8 cellular contexts compared by ENCODE assay signal in the genomic region with DNA sequence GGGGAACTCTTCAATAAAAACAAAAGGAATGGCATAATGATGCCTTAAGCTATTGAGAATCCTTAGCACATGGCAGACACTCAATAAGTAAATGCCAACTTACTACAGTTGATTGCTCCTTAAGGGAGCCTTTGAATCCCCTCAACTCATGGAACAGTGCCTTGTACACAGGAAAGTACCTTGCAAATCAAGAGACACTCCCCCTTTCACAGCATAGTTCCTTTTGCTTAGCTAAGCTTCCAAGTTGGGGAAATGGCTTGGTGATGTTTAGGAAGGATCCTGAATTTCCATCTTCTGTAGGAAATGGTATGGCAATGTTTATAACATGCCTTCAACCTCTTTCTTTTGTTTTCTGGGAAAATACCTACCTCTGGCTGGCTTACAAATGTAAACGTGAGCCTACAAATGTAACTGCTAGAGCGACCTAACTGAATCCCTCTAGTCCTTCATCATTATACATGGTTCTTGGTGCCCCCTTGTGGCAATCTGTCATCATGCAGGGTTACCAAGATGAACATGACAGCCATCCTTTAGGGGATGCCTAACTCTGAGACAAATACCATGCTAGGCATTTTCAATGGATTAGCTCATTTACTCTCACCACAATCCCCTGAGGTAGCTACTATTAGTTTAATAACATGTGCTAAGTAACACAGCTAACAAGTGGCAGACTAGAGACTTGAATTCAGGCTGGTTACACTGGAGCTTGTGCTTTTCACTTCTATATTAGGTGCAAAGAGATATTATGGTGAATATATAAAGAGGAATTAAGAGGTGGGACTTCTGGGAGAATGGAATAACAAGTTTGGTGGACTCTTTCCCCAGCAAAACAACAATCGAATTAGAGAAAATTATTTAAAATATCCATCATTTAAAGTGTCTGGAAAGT.
DNase-seq lines count a peak whose midpoint lies in the region; ATAC-seq and TF ChIP-seq lines count a peak whose summit lies in the region.

No MANE protein-coding gene starts in this region.

- no peaks in the 10 kb centered on the region for H3K79me2 ChIP-seq in DND-41 (ENCODE audit: insufficient read depth, low read length)
- no peaks in the 10 kb centered on the region for H3K79me2 ChIP-seq in OCI-LY1 (ENCODE audit: insufficient read depth, low read length)

- TF ChIP-seq POLR2A in IMR-90 (IDR thresholded peaks at IDR 0.05; ENCODE audit: low read depth, low read length) (no peak), esophagus squamous epithelium (IDR thresholded peaks at IDR 0.05) (no peak), suprapubic skin (IDR thresholded peaks at IDR 0.05) (no peak)

- no peaks in the 10 kb centered on the region for H3K79me1 ChIP-seq in IMR-90 (ENCODE audit: low read depth in 1 of 2, low read length in 2 of 2)

- no peak for TF ChIP-seq EP300 in suprapubic skin (IDR thresholded peaks at IDR 0.05)

- intact Hi-C loops in IMR-90 (cut with micrococcal nuclease) (loop anchor here (5.0 kb wide), 1 partner anchor 156 kb away; the partner anchor contains the start of gene SMIM36), esophagus squamous epithelium (cut with DNase I) (loop anchor here (5.0 to 10.0 kb wide), 3 partner anchors 158 to 364 kb away; partner anchors contain the start of gene SMIM36)

- WGBS in IMR-90 (ENCODE audit: extremely low coverage in 2 of 2, insufficient read length in 1 of 2), 2 experiments: no CpG with 5 or more reads among the region's 3 CpGs
- WGBS in esophagus squamous epithelium, 2 donors: 24 to 35% methylated on average over 3 of the region's 3 CpGs
- 33% methylated on average over 3 of the region's 3 CpGs for WGBS in suprapubic skin

- H4K20me1 ChIP-seq in DND-41 (ENCODE audit: insufficient read depth, low read length): no peaks in the 10 kb centered on the region
- H4K20me1 ChIP-seq in IMR-90 (ENCODE audit: insufficient read depth, low read length): no peaks in the 10 kb centered on the region
- H4K20me1 ChIP-seq in OCI-LY1 (ENCODE audit: insufficient read depth, low read length): no peaks in the 10 kb centered on the region

- H3K4me3 Mint-ChIP-seq in nephron progenitor cell: no peak overlapping the region

- H2BK20ac ChIP-seq in IMR-90 (ENCODE audit: low read depth, low read length): no peak overlapping the region

- H3K27me3 ChIP-seq in DND-41 (ENCODE audit: insufficient read depth, low read length, poor library complexity) (no peaks in the 10 kb centered on the region), IMR-90 (ENCODE audit: control insufficient read depth, insufficient read depth, low read length) (peaks cover 2% of the 10 kb centered on the region; the same call in 1 of the 2 replicates), OCI-LY1 (ENCODE audit: insufficient read depth, low read length) (no peaks in the 10 kb centered on the region; the same call in 1 of the 2 replicates), esophagus squamous epithelium (no peaks in the 10 kb centered on the region), suprapubic skin (no peaks in the 10 kb centered on the region)

- BruUV-seq in IMR-90 (replicated peaks; lab: Mats Ljungman, UMichigan): no TSS peak

- no peak overlapping the region for H3K27ac Mint-ChIP-seq in nephron progenitor cell

- H3K36me3 Mint-ChIP-seq in nephron progenitor cell (ENCODE audit: low read depth): peaks cover 11% of the 10 kb centered on the region

- H4K91ac ChIP-seq in IMR-90 (ENCODE audit: insufficient read depth, low read depth, low read length): no peak overlapping the region

- no peak overlapping the region for H2AK5ac ChIP-seq in IMR-90 (ENCODE audit: low read depth, low read length)

- H3K4me2 ChIP-seq in DND-41 (ENCODE audit: insufficient read depth, low read length): no peak overlapping the region
- H3K4me2 ChIP-seq in IMR-90 (ENCODE audit: low read depth, low read length): no peak overlapping the region
- H3K4me2 ChIP-seq in OCI-LY1 (ENCODE audit: low read length): no peak overlapping the region

- dilution Hi-C loops in IMR-90 (cut with HindIII; ENCODE audit: low sequenced_read_pairs, unreplicated experiment): no loop called here

- H3K9me3 ChIP-seq in DND-41 (ENCODE audit: insufficient read depth, low read length, severe bottlenecking) (peaks cover 3% of the 10 kb centered on the region), IMR-90 (ENCODE audit: control insufficient read depth, insufficient read depth, low read length) (no peaks in the 10 kb centered on the region), OCI-LY1 (ENCODE audit: low read length) (peaks cover 4% of the 10 kb centered on the region; the same call in 1 of the 2 replicates), esophagus squamous epithelium (peaks cover 0 to 3% (median 0%) of the 10 kb centered on the region in 3 donors), suprapubic skin (no peaks in the 10 kb centered on the region)

- peaks cover 27% of the 10 kb centered on the region for H3K9me3 Mint-ChIP-seq in nephron progenitor cell

- no peak overlapping the region for H2BK120ac ChIP-seq in IMR-90 (ENCODE audit: low read depth, low read length)

- H3K36me3 ChIP-seq in DND-41 (ENCODE audit: insufficient read depth, low read length) (no peaks in the 10 kb centered on the region), IMR-90 (ENCODE audit: control insufficient read depth, insufficient read depth, low read length) (no peaks in the 10 kb centered on the region), OCI-LY1 (ENCODE audit: insufficient read depth, low read length) (no peaks in the 10 kb centered on the region), esophagus squamous epithelium (no peaks in the 10 kb centered on the region), suprapubic skin (no peaks in the 10 kb centered on the region)

- no peak overlapping the region for H3K4ac ChIP-seq in IMR-90 (ENCODE audit: low read depth, low read length)

- H3F3A ChIP-seq in OCI-LY1 (ENCODE audit: insufficient read depth, low read length): no peaks in the 10 kb centered on the region

- in situ Hi-C loops in IMR-90 (cut with MboI; ENCODE audit: low sequenced_read_pairs): no loop called here

- H3K56ac ChIP-seq in IMR-90 (ENCODE audit: extremely low read depth, insufficient read depth, low read length): no peak overlapping the region

- DNase-seq in DND-41 (peak; percentile 80), IMR-90 (peak; percentile 57), esophagus squamous epithelium (lab: John Stamatoyannopoulos, UW) (no peak), nephron progenitor cell (peak; percentile 70), suprapubic skin (ENCODE audit: low spot score in 2 of 2) (no peak)
- DNase-seq in activated CD8-positive, alpha-beta memory T cell treated with anti-CD3 and anti-CD28 coated beads, Interleukin-2, amount 50 U/mL, for 48 hours: peak; percentile 76

- no peak overlapping the region for H3K18ac ChIP-seq in IMR-90 (ENCODE audit: low read depth, low read length)

- no peaks in the 10 kb centered on the region for H3K4me1 Mint-ChIP-seq in nephron progenitor cell

- H3K27ac ChIP-seq in DND-41 (ENCODE audit: low read length) (no peak overlapping the region), IMR-90 (ENCODE audit: insufficient read depth, low read length) (no peak overlapping the region), OCI-LY1 (ENCODE audit: low read depth, low read length, poor library complexity, severe bottlenecking) (no peak overlapping the region), esophagus squamous epithelium (no peak overlapping the region), suprapubic skin (no peak overlapping the region)

- H2AFZ ChIP-seq in DND-41 (ENCODE audit: low read depth, low read length): peak overlapping the region; percentile 60
- no peak overlapping the region for H2AFZ ChIP-seq in IMR-90 (replicated peaks; ENCODE audit: low read length, poor library complexity)
- H2AFZ ChIP-seq in OCI-LY1 (ENCODE audit: low read length): no peak overlapping the region

- CTCF ChIA-PET in IMR-90 (lab: Yijun Ruan, JAX): interaction anchor here (0.6 to 1.7 kb wide), 11 partner anchors 11 to 160 kb away, joined by 3 to 7 read pairs (median 3); partner anchors contain the start of gene SMIM36

- H3K9me2 ChIP-seq in OCI-LY1 (ENCODE audit: low read depth, low read length): no peaks in the 10 kb centered on the region

- TF ChIP-seq CTCF in DND-41 (IDR thresholded peaks at IDR 0.05; ENCODE audit: borderline replicate concordance, extremely low read depth, low read length, poor library complexity, severe bottlenecking): peak; percentile 93
- TF ChIP-seq CTCF in IMR-90 (conservative IDR thresholded peaks at IDR 0.05; ENCODE audit: low read depth, low read length): peak; percentile 58
- peak; percentile 76 for TF ChIP-seq CTCF in OCI-LY1 (IDR thresholded peaks at IDR 0.05; ENCODE audit: low read length)
- peak; percentile 70 to 81 (median 75) for TF ChIP-seq CTCF in esophagus squamous epithelium (IDR thresholded peaks at IDR 0.05)
- TF ChIP-seq CTCF in nephron progenitor cell (IDR thresholded peaks at IDR 0.05): peak; percentile 71
- TF ChIP-seq CTCF in suprapubic skin (IDR thresholded peaks at IDR 0.05): peak; percentile 57 to 64

- no peak overlapping the region for H3K23ac ChIP-seq in IMR-90 (ENCODE audit: low read depth, low read length)

- H3K4me3 ChIP-seq in DND-41 (ENCODE audit: low read depth in 1 of 2, low read length in 2 of 2): no peak overlapping the region
- no peak overlapping the region for H3K4me3 ChIP-seq in IMR-90 (ENCODE audit: insufficient read depth, low read depth, low read length)
- no peak overlapping the region for H3K4me3 ChIP-seq in OCI-LY1 (ENCODE audit: low read depth, low read length, poor library complexity, severe bottlenecking)
- H3K4me3 ChIP-seq in esophagus squamous epithelium: no peak overlapping the region
- H3K4me3 ChIP-seq in suprapubic skin: no peak overlapping the region

- no peak overlapping the region for H4K5ac ChIP-seq in IMR-90 (ENCODE audit: low read depth, low read length)

- H2BK15ac ChIP-seq in IMR-90 (ENCODE audit: low read depth, low read length): no peak overlapping the region

- TF ChIP-seq RAD21 in IMR-90 (IDR thresholded peaks at IDR 0.05; ENCODE audit: low read length): peak; percentile 50

- no peak overlapping the region for H3K14ac ChIP-seq in IMR-90 (replicated peaks; ENCODE audit: low read depth, low read length)

- ATAC-seq in DND-41 (ENCODE audit: insufficient read depth, low read depth): peak; percentile 100
- ATAC-seq in GM21717 (IDR thresholded peaks at IDR 0.05; ENCODE audit: unreplicated experiment): peak; percentile 90
- peak; percentile 92 for ATAC-seq in IMR-90 (ENCODE audit: low read depth)

- H4K8ac ChIP-seq in IMR-90 (ENCODE audit: low read depth in 2 of 2, low read length in 2 of 2): no peak overlapping the region

- H2BK5ac ChIP-seq in IMR-90 (ENCODE audit: low read depth, low read length, poor library complexity, severe bottlenecking): no peak overlapping the region

- peaks cover 4% of the 10 kb centered on the region for H3K4me1 ChIP-seq in DND-41 (ENCODE audit: insufficient read depth, low read length)
- H3K4me1 ChIP-seq in IMR-90 (ENCODE audit: control insufficient read depth, insufficient read depth, low read length): no peaks in the 10 kb centered on the region
- no peaks in the 10 kb centered on the region for H3K4me1 ChIP-seq in OCI-LY1 (ENCODE audit: insufficient read depth, low read length, severe bottlenecking)
- no peaks in the 10 kb centered on the region for H3K4me1 ChIP-seq in esophagus squamous epithelium
- no peaks in the 10 kb centered on the region for H3K4me1 ChIP-seq in suprapubic skin

- no peaks in the 10 kb centered on the region for H3K9me1 ChIP-seq in IMR-90 (ENCODE audit: insufficient read depth, low read length)

- H2AK9ac ChIP-seq in IMR-90 (replicated peaks; ENCODE audit: low read depth, low read length, poor library complexity): no peak overlapping the region

- H3K9ac ChIP-seq in DND-41 (ENCODE audit: low read depth, low read length) (no peak overlapping the region), IMR-90 (ENCODE audit: low read depth, low read length) (no peak overlapping the region), OCI-LY1 (ENCODE audit: low read length) (no peak overlapping the region)

- POLR2A ChIA-PET in IMR-90 (lab: Charles Lee; ENCODE audit: unreplicated experiment): no interaction called here

- H3K27me3 Mint-ChIP-seq in nephron progenitor cell (ENCODE audit: low read depth, poor library complexity): peaks cover 4% of the 10 kb centered on the region

Comparison
In these comparisons a context has a peak if more than half of its experiments do, and no peak if none do; other contexts are left out.
1. DNase-seq: peak in DND-41 (single experiment), IMR-90 (single experiment), activated CD8-positive, alpha-beta memory T cell treated with anti-CD3 and anti-CD28 coated beads, Interleukin-2, amount 50 U/mL, for 48 hours (single experiment) and nephron progenitor cell (single experiment); none in esophagus squamous epithelium (single experiment) and suprapubic skin (0 of 2).
2. Peak in every context shown above with its lines, with median percentiles within 50 percentile points of each other: ATAC-seq and CTCF ChIP-seq.